ENCODE assay signal across 1 cellular context in the genomic region with DNA sequence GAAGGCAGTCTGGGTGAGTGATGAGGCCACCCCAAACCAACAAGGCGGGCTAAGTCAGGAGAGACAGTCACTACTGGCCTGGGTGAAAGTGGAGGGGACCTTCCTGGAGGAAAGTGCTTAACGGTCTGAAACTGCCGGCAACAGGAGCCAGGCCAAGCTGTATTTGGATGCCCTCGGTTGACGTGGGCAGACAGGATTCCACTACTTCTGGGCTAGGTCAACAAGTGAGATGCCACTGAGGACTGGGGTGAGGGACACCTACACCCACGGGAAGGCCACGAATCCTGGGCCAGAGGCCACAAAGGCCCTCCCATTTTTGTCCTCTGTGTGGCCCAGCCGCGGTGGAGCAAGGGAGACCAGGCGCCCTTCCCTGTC.
TF ChIP-seq lines count a peak whose summit lies in the region.

No MANE protein-coding gene starts in this region.

TF ChIP-seq in WTC11, 78 proteins besides CTCF, POLR2A, EP300 and RAD21 (continued from another document):
- TF ChIP-seq, protein P1, sequence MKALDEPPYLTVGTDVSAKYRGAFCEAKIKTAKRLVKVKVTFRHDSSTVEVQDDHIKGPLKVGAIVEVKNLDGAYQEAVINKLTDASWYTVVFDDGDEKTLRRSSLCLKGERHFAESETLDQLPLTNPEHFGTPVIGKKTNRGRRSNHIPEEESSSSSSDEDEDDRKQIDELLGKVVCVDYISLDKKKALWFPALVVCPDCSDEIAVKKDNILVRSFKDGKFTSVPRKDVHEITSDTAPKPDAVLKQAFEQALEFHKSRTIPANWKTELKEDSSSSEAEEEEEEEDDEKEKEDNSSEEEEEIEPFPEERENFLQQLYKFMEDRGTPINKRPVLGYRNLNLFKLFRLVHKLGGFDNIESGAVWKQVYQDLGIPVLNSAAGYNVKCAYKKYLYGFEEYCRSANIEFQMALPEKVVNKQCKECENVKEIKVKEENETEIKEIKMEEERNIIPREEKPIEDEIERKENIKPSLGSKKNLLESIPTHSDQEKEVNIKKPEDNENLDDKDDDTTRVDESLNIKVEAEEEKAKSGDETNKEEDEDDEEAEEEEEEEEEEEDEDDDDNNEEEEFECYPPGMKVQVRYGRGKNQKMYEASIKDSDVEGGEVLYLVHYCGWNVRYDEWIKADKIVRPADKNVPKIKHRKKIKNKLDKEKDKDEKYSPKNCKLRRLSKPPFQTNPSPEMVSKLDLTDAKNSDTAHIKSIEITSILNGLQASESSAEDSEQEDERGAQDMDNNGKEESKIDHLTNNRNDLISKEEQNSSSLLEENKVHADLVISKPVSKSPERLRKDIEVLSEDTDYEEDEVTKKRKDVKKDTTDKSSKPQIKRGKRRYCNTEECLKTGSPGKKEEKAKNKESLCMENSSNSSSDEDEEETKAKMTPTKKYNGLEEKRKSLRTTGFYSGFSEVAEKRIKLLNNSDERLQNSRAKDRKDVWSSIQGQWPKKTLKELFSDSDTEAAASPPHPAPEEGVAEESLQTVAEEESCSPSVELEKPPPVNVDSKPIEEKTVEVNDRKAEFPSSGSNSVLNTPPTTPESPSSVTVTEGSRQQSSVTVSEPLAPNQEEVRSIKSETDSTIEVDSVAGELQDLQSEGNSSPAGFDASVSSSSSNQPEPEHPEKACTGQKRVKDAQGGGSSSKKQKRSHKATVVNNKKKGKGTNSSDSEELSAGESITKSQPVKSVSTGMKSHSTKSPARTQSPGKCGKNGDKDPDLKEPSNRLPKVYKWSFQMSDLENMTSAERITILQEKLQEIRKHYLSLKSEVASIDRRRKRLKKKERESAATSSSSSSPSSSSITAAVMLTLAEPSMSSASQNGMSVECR (CRISPR knock-in tag; IDR thresholded peaks at IDR 0.05; ENCODE audit: borderline replicate concordance) = no peak
- no peak for TF ChIP-seq ZNF423 (CRISPR knock-in tag; IDR thresholded peaks at IDR 0.05)
- TF ChIP-seq NR1H2 (CRISPR knock-in tag; IDR thresholded peaks at IDR 0.05) = no peak
